21 cellular contexts compared by ENCODE assay signal in genomic region chr12:334114-334513, GRCh38.
"Had no signal": no experiment of that assay in that cellular context is flagged by ENCODE, and none has a peak within 500 bp of the region (broad histone marks: within the 10 kb centered on the region; RNA-seq: fewer than 3 reads in every experiment).

No MANE protein-coding gene starts in this region.

- ATAC-seq: gastrocnemius medialis; left cardiac atrium; left ventricle myocardium superior; pancreas; right cardiac atrium; stimulated activated naive CD8-positive, alpha-beta T cell treated with anti-CD3 and anti-CD28 coated beads, Interleukin-15, Interleukin-2, amounts not matched to agents 100 U/mL and 50 U/mL, for 24 hours; upper lobe of right lung had no signal

- H3K4me3 ChIP-seq: colonic mucosa, gastrocnemius medialis, heart right ventricle, pancreas, smooth muscle cell, testis, tibial nerve, upper lobe of right lung, vagina had no signal

- H3K27ac ChIP-seq: colonic mucosa, gastrocnemius medialis, heart right ventricle, pancreas, testis, tibial nerve, upper lobe of right lung, vagina had no signal

- H3K9me3 Mint-ChIP-seq: naive B cell, nephron had no signal

- H3K4me1 Mint-ChIP-seq: nephron had no signal

- DNase-seq: colonic mucosa; dermis blood vessel endothelial cell; erythroblast; gastrocnemius medialis; heart right ventricle; left cardiac atrium; left ventricle myocardium superior; mesendoderm; naive B cell; occipital lobe; pancreas; right cardiac atrium; stimulated activated CD4-positive, alpha-beta T cell treated with anti-CD3 and anti-CD28 coated beads, Interleukin-2, amount 100 ng/mL, for 48 hours; stimulated activated naive CD8-positive, alpha-beta T cell treated with anti-CD3 and anti-CD28 coated beads, Interleukin-15, Interleukin-2, amounts not matched to agents 100 U/mL and 50 U/mL, for 24 hours; testis; upper lobe of right lung had no signal

- H3K27me3 Mint-ChIP-seq: naive B cell, progenitor cell of endocrine pancreas had no signal

- H3K27ac Mint-ChIP-seq: nephron, progenitor cell of endocrine pancreas had no signal

- H3K4me3 Mint-ChIP-seq: naive B cell, nephron had no signal

- H3K27me3 ChIP-seq: colonic mucosa, gastrocnemius medialis, heart right ventricle, pancreas, testis, tibial nerve, upper lobe of right lung, vagina had no signal

- H3K9me3 ChIP-seq: colonic mucosa, gastrocnemius medialis, heart right ventricle, pancreas, testis, tibial nerve, upper lobe of right lung, vagina had no signal
